ENCODE assay signal across 22 cellular contexts in genomic region chr5:42349163-42349562, GRCh38.
A peak's percentile ranks its signal among the peaks of the same experiment; 100 is the strongest.
DNase-seq lines count a peak whose midpoint lies in the region; ATAC-seq, FAIRE-seq and TF ChIP-seq lines count a peak whose summit lies in the region.
"Had no signal": no experiment of that assay in that cellular context is flagged by ENCODE, and none has a peak within 500 bp of the region (broad histone marks: within the 10 kb centered on the region; RNA-seq: fewer than 3 reads in every experiment).

No MANE protein-coding gene starts in this region.

- POLR2A ChIA-PET in RWPE1 (lab: Yijun Ruan, JAX; ENCODE audit: low non-redundant PET) = no interaction called here

- DNase-seq in NCI-H226 = peak; percentile 9
- peak; percentile 6 for DNase-seq in RWPE1 (ENCODE audit: low spot score)
- DNase-seq in epithelial cell of prostate (ENCODE audit: low read depth, low spot score) = peak; percentile 24
- DNase-seq in SKM-1 (lab: John Stamatoyannopoulos, UW; ENCODE audit: unreplicated experiment) = no peak
- DNase-seq in GM19239 (ENCODE audit: insufficient read length, low spot score) = no peak
- DNase-seq: ACHN; BE2C; C1 segment of cervical spinal cord; Caco-2; CD4-positive, alpha-beta T cell; HCEC 1CT; IMR-90 had no signal

- TF ChIP-seq CTCF in RWPE1 (conservative IDR thresholded peaks at IDR 0.05; ENCODE audit: low read depth) = no peak

- no peak for FAIRE-seq in GM19239 (lab: Jason Lieb, UNC)
- FAIRE-seq: A204.1, D721Med, G401.6, GM12891, H54, HTR-8/SVneo, K562 had no signal

- no peak for ATAC-seq in HG02981 (IDR thresholded peaks at IDR 0.05; ENCODE audit: unreplicated experiment)
- ATAC-seq: GM23338, K562 had no signal

- H3K27ac ChIP-seq in RWPE1 (no peak overlapping the region), epithelial cell of prostate (no peak overlapping the region)
- H3K27ac ChIP-seq: HL-60 had no signal

- CTCF ChIA-PET in RWPE1 (lab: Yijun Ruan, JAX) = no interaction called here

Comparison
In these comparisons a context has a peak if more than half of its experiments do, and no peak if none do; other contexts are left out.
1. DNase-seq: peak in NCI-H226 (single experiment), RWPE1 (single experiment) and epithelial cell of prostate (single experiment); none in SKM-1 (single experiment) and GM19239 (single experiment).